17 cellular contexts compared by ENCODE assay signal in genomic region chr18:62979900-62980299, GRCh38.
DNase-seq lines count a peak whose midpoint lies in the region; ATAC-seq and TF ChIP-seq lines count a peak whose summit lies in the region.
"Had no signal": no experiment of that assay in that cellular context is flagged by ENCODE, and none has a peak within 500 bp of the region (broad histone marks: within the 10 kb centered on the region; RNA-seq: fewer than 3 reads in every experiment).

No MANE protein-coding gene starts in this region.

- H3K9me3 ChIP-seq in Caco-2 (no peaks in the 10 kb centered on the region), mammary epithelial cell (replicated peaks; ENCODE audit: insufficient read depth, low read length) (no peaks in the 10 kb centered on the region)
- H3K9me3 ChIP-seq: heart right ventricle had no signal

- CTCF ChIA-PET in Caco-2 (lab: Charles Lee) (no interaction called here), mammary epithelial cell (lab: Charles Lee; ENCODE audit: low non-redundant PET) (no interaction called here)

- H3K27ac Mint-ChIP-seq in Caco-2 (ENCODE audit: unreplicated experiment), result no peak overlapping the region
- peak overlapping the region; percentile 89 for H3K27ac Mint-ChIP-seq in nephron progenitor cell
- H3K27ac Mint-ChIP-seq: activated T-helper 2 cell treated with anti-CD3 and anti-CD28 coated beads, Interferon-gamma antibody, Interleukin-2, Interleukin-4, amounts not matched to agents 10 μg/mL and 5 μg/mL and 100 μg/mL, durations not matched to agents 14 hours and 24 hours and 36 hours had no signal

- H3K4me1 ChIP-seq in Caco-2 (no peaks in the 10 kb centered on the region), mammary epithelial cell (ENCODE audit: insufficient read depth, low read length) (peaks cover 4% of the 10 kb centered on the region)

- H3K36me3 ChIP-seq in Caco-2 (ENCODE audit: control insufficient read depth, insufficient read depth, low read length), result no peaks in the 10 kb centered on the region
- peaks cover 3% of the 10 kb centered on the region for H3K36me3 ChIP-seq in mammary epithelial cell (ENCODE audit: insufficient read depth, low read length)

- H3K4me3 ChIP-seq in Caco-2 (ENCODE audit: low read depth, low read length), result no peak overlapping the region
- no peak overlapping the region for H3K4me3 ChIP-seq in mammary epithelial cell (replicated peaks in 1 of 3; ENCODE audit: insufficient read depth in 1 of 3, low read depth in 2 of 3, low read length in 3 of 3)
- H3K4me3 ChIP-seq: heart right ventricle had no signal

- 85% methylated on average over 4 of the region's 4 CpGs for WGBS in mammary epithelial cell (ENCODE audit: low coverage, missing lambda C conversion rate)

- in situ Hi-C loops in mammary epithelial cell (cut with MboI; ENCODE audit: low sequenced_read_pairs in 2 of 2), result loop anchor here (10.0 kb wide), 3 partner anchors 265 to 385 kb away; partner anchors contain the start of gene PHLPP1 (in 1 of the 2)

- H3K27me3 ChIP-seq in Caco-2 (replicated peaks; ENCODE audit: control insufficient read depth, insufficient read depth, low read length) (no peaks in the 10 kb centered on the region), mammary epithelial cell (ENCODE audit: insufficient read depth, low read length) (no peaks in the 10 kb centered on the region)
- H3K27me3 ChIP-seq: heart right ventricle had no signal

- no peaks in the 10 kb centered on the region for H4K20me1 ChIP-seq in mammary epithelial cell (ENCODE audit: insufficient read depth, low read length)

- no peak for TF ChIP-seq CTCF in Caco-2 (IDR thresholded peaks at IDR 0.05; ENCODE audit: insufficient read depth in 1 of 2, low read depth in 1 of 2, low read length in 1 of 2, severe bottlenecking in 1 of 2, unreplicated experiment in 1 of 2)
- no peak for TF ChIP-seq CTCF in mammary epithelial cell (conservative IDR thresholded peaks at IDR 0.05 in 1 of 2, IDR thresholded peaks at IDR 0.05 in 1 of 2; ENCODE audit: extremely low read depth in 1 of 2, insufficient read depth in 1 of 2, low read depth in 1 of 2, low read length in 2 of 2)
- no peak for TF ChIP-seq CTCF in nephron progenitor cell (IDR thresholded peaks at IDR 0.05)

- H3K9me3 Mint-ChIP-seq in Caco-2 (ENCODE audit: unreplicated experiment) (no peaks in the 10 kb centered on the region), nephron progenitor cell (no peaks in the 10 kb centered on the region)
- H3K9me3 Mint-ChIP-seq: activated T-helper 2 cell treated with anti-CD3 and anti-CD28 coated beads, Interferon-gamma antibody, Interleukin-2, Interleukin-4, amounts not matched to agents 10 μg/mL and 5 μg/mL and 100 μg/mL, durations not matched to agents 14 hours and 24 hours and 36 hours; naive B cell had no signal

- dilution Hi-C loops in mammary epithelial cell (cut with HindIII; ENCODE audit: low sequenced_read_pairs), result no loop called here

- H2AFZ ChIP-seq in mammary epithelial cell (ENCODE audit: low read depth, low read length), result no peak overlapping the region

- H3K9ac ChIP-seq in mammary epithelial cell (ENCODE audit: insufficient read depth, low read length), result no peak overlapping the region

- H3K27me3 Mint-ChIP-seq in Caco-2 (ENCODE audit: insufficient read depth, unreplicated experiment), result no peaks in the 10 kb centered on the region
- H3K27me3 Mint-ChIP-seq in nephron progenitor cell (ENCODE audit: low read depth, poor library complexity), result no peaks in the 10 kb centered on the region
- H3K27me3 Mint-ChIP-seq: naive B cell had no signal

- POLR2A ChIA-PET in Caco-2 (lab: Charles Lee), result no interaction called here

- H3K27ac ChIP-seq in mammary epithelial cell (ENCODE audit: insufficient read depth, low read depth, low read length), result no peak overlapping the region
- H3K27ac ChIP-seq: heart right ventricle had no signal

- no peak for ATAC-seq in GM19463 (IDR thresholded peaks at IDR 0.05; ENCODE audit: unreplicated experiment)
- ATAC-seq in HG02678 (IDR thresholded peaks at IDR 0.05; ENCODE audit: unreplicated experiment), result no peak
- no peak for ATAC-seq in GM19328 (IDR thresholded peaks at IDR 0.05; ENCODE audit: unreplicated experiment)
- ATAC-seq: stimulated activated naive CD8-positive, alpha-beta T cell treated with anti-CD3 and anti-CD28 coated beads, Interleukin-15, Interleukin-2, amounts not matched to agents 100 U/mL and 50 U/mL, for 24 hours had no signal

- no peak overlapping the region for H3K4me2 ChIP-seq in mammary epithelial cell (ENCODE audit: insufficient read depth, low read depth, low read length)

- BruUV-seq in Caco-2 (replicated peaks; lab: Mats Ljungman, UMichigan) (TSS peak; percentile 35), mammary epithelial cell (replicated peaks; lab: Mats Ljungman, UMichigan) (TSS peak; percentile 51)

- no peak for DNase-seq in Caco-2
- peak; percentile 7 for DNase-seq in LHCN-M2 (ENCODE audit: low read depth)
- no peak for DNase-seq in mammary epithelial cell
- no peak for DNase-seq in nephron progenitor cell
- no peak for DNase-seq in NCI-H146 treated with DMSO at 0.1 percent for 48 hours (lab: John Stamatoyannopoulos, UW; ENCODE audit: unreplicated experiment)
- DNase-seq: activated CD4-positive, alpha-beta T cell treated with anti-CD3 and anti-CD28 coated beads for 48 hours; central memory CD4-positive, alpha-beta T cell; effector memory CD4-positive, alpha-beta T cell; heart right ventricle; naive B cell; NCI-H187 treated with DMSO at 0.1 percent for 48 hours; stimulated activated CD4-positive, alpha-beta T cell treated with anti-CD3 and anti-CD28 coated beads, Interleukin-2, amount 100 ng/mL, for 24 hours; stimulated activated naive CD8-positive, alpha-beta T cell treated with anti-CD3 and anti-CD28 coated beads, Interleukin-15, Interleukin-2, amounts not matched to agents 100 U/mL and 50 U/mL, for 24 hours had no signal

- H3K4me3 Mint-ChIP-seq in Caco-2 (ENCODE audit: unreplicated experiment), result no peak overlapping the region
- H3K4me3 Mint-ChIP-seq in nephron progenitor cell, result no peak overlapping the region
- H3K4me3 Mint-ChIP-seq: naive B cell had no signal

- H3K4me1 Mint-ChIP-seq in Caco-2 (ENCODE audit: low read depth, unreplicated experiment) (no peaks in the 10 kb centered on the region), nephron progenitor cell (peaks cover 22% of the 10 kb centered on the region)

- H3K36me3 Mint-ChIP-seq in Caco-2 (ENCODE audit: insufficient read depth, unreplicated experiment) (peaks cover 29% of the 10 kb centered on the region), nephron progenitor cell (ENCODE audit: low read depth) (peaks cover 19% of the 10 kb centered on the region)

- no peaks in the 10 kb centered on the region for H3K79me2 ChIP-seq in mammary epithelial cell (ENCODE audit: insufficient read depth, low read length)

- intact Hi-C loops in Caco-2 (cut with micrococcal nuclease; ENCODE audit: unreplicated experiment) (loop anchor here (5.0 kb wide), 1 partner anchor 393 kb away; no protein-coding TSS in a partner anchor), mammary epithelial cell (cut with micrococcal nuclease) (loop anchor here (5.0 to 10.0 kb wide), 2 partner anchors 553 to 655 kb away; partner anchors contain the start of gene TNFRSF11A)
